ENCODE assay signal across 1 cellular context in genomic region chr18:59141294-59142068, GRCh38.
TF ChIP-seq lines count a peak whose summit lies in the region.

No MANE protein-coding gene starts in this region.

TF ChIP-seq in H1, 55 proteins besides CTCF, POLR2A, EP300 and RAD21:
- TF ChIP-seq CHD7 (IDR thresholded peaks at IDR 0.05; ENCODE audit: insufficient replicate concordance, low read length) (no peak), RBBP5 (IDR thresholded peaks at IDR 0.05; ENCODE audit: borderline replicate concordance, low read depth, low read length) (no peak), POU5F1 (IDR thresholded peaks at IDR 0.05; ENCODE audit: low read depth, low read length) (no peak), SP1 (IDR thresholded peaks at IDR 0.05; ENCODE audit: low read depth, low read length) (no peak), SRF (IDR thresholded peaks at IDR 0.05; ENCODE audit: low read depth, low read length) (no peak), ZNF274 (IDR thresholded peaks at IDR 0.05; ENCODE audit: borderline replicate concordance, extremely low read depth, low read length) (no peak), EZH2 (IDR thresholded peaks at IDR 0.05; ENCODE audit: low read depth, low read length, severe bottlenecking) (no peak), SIRT6 (IDR thresholded peaks at IDR 0.05; ENCODE audit: low read length) (no peak), RNF2 (IDR thresholded peaks at IDR 0.05; ENCODE audit: borderline replicate concordance, low read depth, low read length, missing control alignments, poor library complexity, severe bottlenecking) (no peak), TCF12 (IDR thresholded peaks at IDR 0.05; ENCODE audit: low read depth, low read length) (no peak), RXRA (IDR thresholded peaks at IDR 0.05; ENCODE audit: insufficient read depth, low read depth, low read length) (no peak), CBX8 (IDR thresholded peaks at IDR 0.05; ENCODE audit: borderline replicate concordance, low read depth, low read length) (no peak), BRCA1 (IDR thresholded peaks at IDR 0.05; ENCODE audit: low read depth, low read length) (no peak), NANOG (IDR thresholded peaks at IDR 0.05; ENCODE audit: insufficient read depth, low read depth, low read length, poor library complexity, severe bottlenecking) (no peak), TBP (IDR thresholded peaks at IDR 0.05; ENCODE audit: low read depth, low read length) (no peak), CBX5 (IDR thresholded peaks at IDR 0.05; ENCODE audit: low read depth, low read length) (no peak), EGR1 (IDR thresholded peaks at IDR 0.05; ENCODE audit: borderline replicate concordance, low read depth, low read length) (no peak), GTF2F1 (IDR thresholded peaks at IDR 0.05; ENCODE audit: borderline replicate concordance, low read depth, low read length) (no peak), TAF7 (optimal IDR thresholded peaks at IDR 0.05; ENCODE audit: borderline replicate concordance, low read depth, low read length) (no peak), BCL11A (IDR thresholded peaks at IDR 0.05; ENCODE audit: low read depth in 2 of 2, low read length in 2 of 2) (no peak)
